ENCODE assay signal across 17 cellular contexts in genomic region chr7:40848541-40849221, GRCh38.
"Had no signal": no experiment of that assay in that cellular context is flagged by ENCODE, and none has a peak within 500 bp of the region (broad histone marks: within the 10 kb centered on the region; RNA-seq: fewer than 3 reads in every experiment).

No MANE protein-coding gene starts in this region.

- H3K27me3 ChIP-seq: colonic mucosa, heart right ventricle, pancreas, suprapubic skin, thyroid gland had no signal

- ATAC-seq: heart right ventricle, left cardiac atrium, left ventricle myocardium superior, pancreas, right cardiac atrium had no signal

- DNase-seq: colonic mucosa; dermis blood vessel endothelial cell; heart right ventricle; hypothalamus; kidney; left cardiac atrium; left ventricle myocardium superior; naive B cell; occipital lobe; pancreas; right cardiac atrium; stimulated activated CD4-positive, alpha-beta T cell treated with anti-CD3 and anti-CD28 coated beads, Interleukin-2, amount 100 ng/mL, for 48 hours; stimulated activated naive CD4-positive, alpha-beta T cell treated with Interleukin-2 at 50 U/mL for 16 hours; thyroid gland had no signal

- H3K4me1 ChIP-seq: colonic mucosa, heart right ventricle, pancreas, thyroid gland had no signal

- H3K27ac ChIP-seq: colonic mucosa, heart right ventricle, pancreas, suprapubic skin, thyroid gland had no signal

- H3K9me3 ChIP-seq: colonic mucosa, heart right ventricle, pancreas, suprapubic skin, thyroid gland had no signal

- H3K36me3 ChIP-seq: colonic mucosa, heart right ventricle, pancreas, suprapubic skin, thyroid gland had no signal

- H3K4me3 ChIP-seq: colonic mucosa, heart right ventricle, lung, pancreas, smooth muscle cell, suprapubic skin, thyroid gland had no signal
